In the genomic region with DNA sequence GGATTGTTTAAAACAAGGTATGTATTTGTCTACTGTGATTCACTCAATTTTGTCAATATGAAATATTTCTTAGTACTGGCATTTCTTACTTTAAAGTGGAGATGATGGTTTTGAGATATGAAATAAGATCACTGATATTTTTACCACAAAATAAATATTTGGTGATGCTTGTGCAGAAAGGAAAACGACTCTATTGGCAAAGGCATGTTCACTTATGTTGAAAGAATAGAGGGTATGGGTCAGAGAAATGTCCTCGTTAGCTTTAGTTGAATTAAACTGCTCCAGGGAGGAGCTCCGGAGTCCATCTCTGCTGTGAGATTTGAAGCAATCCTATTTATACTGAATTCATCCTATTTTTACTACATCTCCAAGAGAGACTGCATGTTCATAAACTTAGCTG, we compare ENCODE assay signal across 30 cellular contexts.
"Had no signal": no experiment of that assay in that cellular context is flagged by ENCODE, and none has a peak within 500 bp of the region (broad histone marks: within the 10 kb centered on the region; RNA-seq: fewer than 3 reads in every experiment).

No MANE protein-coding gene starts in this region.

- H3K27me3 ChIP-seq: ascending aorta, brain microvascular endothelial cell, foreskin keratinocyte, gastrocnemius medialis, heart left ventricle had no signal

- H3K4me1 Mint-ChIP-seq: activated CD4-positive, alpha-beta memory T cell treated with anti-CD3 and anti-CD28 coated beads, Interleukin-2, amount 10 ng/mL, durations not matched to agents 7 days and 5 days; activated CD4-positive, alpha-beta T cell treated with anti-CD3 and anti-CD28 coated beads for 36 hours; activated CD4-positive, alpha-beta T cell treated with anti-CD3 and anti-CD28 coated beads, Interleukin-2, amount 10 ng/mL, durations not matched to agents 24 days and 14 days; central memory CD8-positive, alpha-beta T cell; endodermal cell had no signal

- H3K4me3 ChIP-seq: ascending aorta, coronary artery, dorsolateral prefrontal cortex, gastrocnemius medialis, heart left ventricle had no signal

- H3K4me3 Mint-ChIP-seq: activated CD4-positive, alpha-beta memory T cell treated with anti-CD3 and anti-CD28 coated beads, Interleukin-2, amount 10 ng/mL, durations not matched to agents 7 days and 5 days; activated CD4-positive, alpha-beta T cell treated with anti-CD3 and anti-CD28 coated beads for 36 hours; activated CD4-positive, alpha-beta T cell treated with anti-CD3 and anti-CD28 coated beads, Interleukin-2, amount 10 ng/mL, durations not matched to agents 24 days and 14 days; activated naive CD8-positive, alpha-beta T cell; activated T-cell treated with anti-CD3 and anti-CD28 coated beads, Interleukin-2, amount 50 U/mL, for 24 hours; activated T-cell treated with anti-CD3 and anti-CD28 coated beads, Interleukin-2, amount 50 U/mL, for 72 hours; central memory CD8-positive, alpha-beta T cell; dendritic cell treated with granulocyte-macrophage colony-stimulating factor and Interleukin-4, amounts not matched to agents 40 ng/mL and 50 ng/mL, for 4 days; endodermal cell had no signal

- H3K4me1 ChIP-seq: ascending aorta, foreskin keratinocyte, gastrocnemius medialis, heart left ventricle had no signal

- FAIRE-seq: bronchial epithelial cell had no signal

- DNase-seq: activated CD4-positive, alpha-beta memory T cell treated with anti-CD3 and anti-CD28 coated beads, Interleukin-2, amount 10 ng/mL, durations not matched to agents 7 days and 5 days; activated CD4-positive, alpha-beta T cell treated with anti-CD3 and anti-CD28 coated beads for 36 hours; activated CD4-positive, alpha-beta T cell treated with anti-CD3 and anti-CD28 coated beads, Interleukin-2, amount 10 ng/mL, durations not matched to agents 24 days and 14 days; activated CD4-positive, CD25-positive, alpha-beta regulatory T cell; activated CD4-positive, CD25-positive, alpha-beta regulatory T cell treated with anti-CD3 and anti-CD28 coated beads, Interleukin-2, amount 50 U/mL, for 72 hours; activated CD8-positive, alpha-beta memory T cell treated with anti-CD3 and anti-CD28 coated beads, Interleukin-2, amount 50 U/mL, for 48 hours; activated effector memory CD4-positive, alpha-beta T cell treated with Interleukin-2 at 50 U/mL for 16 hours; activated gamma-delta T cell treated with Interleukin-2 at 50 U/mL for 16 hours; activated naive CD4-positive, alpha-beta T cell treated with anti-CD3 and anti-CD28 coated beads, Interleukin-2, amount 50 U/mL, for 16 hours; activated naive CD4-positive, alpha-beta T cell treated with Interleukin-2 at 50 U/mL for 16 hours; activated T-cell treated with anti-CD3 and anti-CD28 coated beads for 4 hours; activated T-cell treated with anti-CD3 and anti-CD28 coated beads, Interleukin-2, amount 50 U/mL, for 24 hours; activated T-cell treated with anti-CD3 and anti-CD28 coated beads, Interleukin-2, amount 50 U/mL, for 72 hours; amygdala; brain microvascular endothelial cell; dorsolateral prefrontal cortex; effector memory CD4-positive, alpha-beta T cell; endodermal cell; foreskin keratinocyte; gastrocnemius medialis; glutamatergic neuron; heart left ventricle; T-helper 2 cell had no signal

- H3K27me3 Mint-ChIP-seq: activated CD4-positive, alpha-beta memory T cell treated with anti-CD3 and anti-CD28 coated beads, Interleukin-2, amount 10 ng/mL, durations not matched to agents 7 days and 5 days; activated CD4-positive, alpha-beta T cell treated with anti-CD3 and anti-CD28 coated beads for 36 hours; activated CD4-positive, alpha-beta T cell treated with anti-CD3 and anti-CD28 coated beads, Interleukin-2, amount 10 ng/mL, durations not matched to agents 24 days and 14 days; activated naive CD8-positive, alpha-beta T cell; central memory CD8-positive, alpha-beta T cell; dendritic cell treated with granulocyte-macrophage colony-stimulating factor and Interleukin-4, amounts not matched to agents 40 ng/mL and 50 ng/mL, for 4 days had no signal

- H3K27ac ChIP-seq: ascending aorta, brain microvascular endothelial cell, coronary artery, dorsolateral prefrontal cortex, foreskin keratinocyte, gastrocnemius medialis, heart left ventricle had no signal

- H3K27ac Mint-ChIP-seq: activated CD4-positive, alpha-beta memory T cell treated with anti-CD3 and anti-CD28 coated beads, Interleukin-2, amount 10 ng/mL, durations not matched to agents 7 days and 5 days; activated CD4-positive, alpha-beta T cell treated with anti-CD3 and anti-CD28 coated beads for 36 hours; activated CD4-positive, alpha-beta T cell treated with anti-CD3 and anti-CD28 coated beads, Interleukin-2, amount 10 ng/mL, durations not matched to agents 24 days and 14 days; activated naive CD8-positive, alpha-beta T cell; activated T-cell treated with anti-CD3 and anti-CD28 coated beads, Interleukin-2, amount 50 U/mL, for 24 hours; activated T-cell treated with anti-CD3 and anti-CD28 coated beads, Interleukin-2, amount 50 U/mL, for 72 hours; dendritic cell treated with granulocyte-macrophage colony-stimulating factor and Interleukin-4, amounts not matched to agents 40 ng/mL and 50 ng/mL, for 4 days; endodermal cell had no signal

- H3K9me3 ChIP-seq: ascending aorta, gastrocnemius medialis had no signal

- ATAC-seq: activated CD4-positive, alpha-beta T cell treated with anti-CD3 and anti-CD28 coated beads for 36 hours; activated T-cell treated with anti-CD3 and anti-CD28 coated beads, Interleukin-2, amount 50 U/mL, for 72 hours; esophagus mucosa; foreskin keratinocyte; gastrocnemius medialis; heart left ventricle had no signal

- H3K36me3 ChIP-seq: ascending aorta, brain microvascular endothelial cell, gastrocnemius medialis, heart left ventricle had no signal
